1 cellular context compared by ENCODE assay signal in the genomic region with DNA sequence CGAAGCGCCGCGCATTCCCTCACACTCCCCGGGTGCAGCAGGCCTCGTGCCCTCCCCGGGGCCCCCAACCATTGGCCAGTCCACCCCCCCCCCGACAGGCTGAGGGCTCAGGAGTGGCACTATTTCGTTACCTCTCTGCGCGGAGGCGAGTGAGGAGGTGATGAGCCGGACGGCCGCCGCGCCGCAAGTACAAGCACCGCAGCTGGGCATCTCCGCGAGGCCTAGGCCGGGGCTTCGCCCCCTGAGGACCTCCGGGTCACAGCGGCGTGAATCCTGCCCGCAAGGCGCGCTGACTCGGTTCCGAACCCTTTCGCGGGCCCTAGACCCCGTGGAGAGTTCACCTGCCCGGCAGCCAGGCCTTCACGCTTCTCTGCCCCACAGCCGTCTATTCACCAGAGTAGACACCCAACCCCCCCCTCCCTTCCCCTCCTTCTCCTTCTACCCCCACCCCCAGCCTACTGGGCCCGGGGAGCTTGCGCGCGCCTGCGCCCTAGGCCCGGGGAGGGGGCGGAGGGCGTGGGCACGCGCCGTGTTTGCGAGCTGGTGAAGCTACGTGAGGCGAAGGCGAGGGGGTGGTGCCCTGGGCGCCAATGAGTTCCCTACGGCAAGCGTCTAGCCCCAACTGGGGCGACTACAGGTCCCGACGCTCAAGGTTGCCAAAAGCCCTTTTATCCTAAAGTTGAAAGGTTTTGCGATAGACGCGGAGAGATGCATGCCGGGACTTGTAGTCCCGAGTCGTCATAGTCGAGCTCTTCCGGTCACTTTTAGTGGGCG.
A peak's percentile ranks its signal among the peaks of the same experiment; 100 is the strongest.
TF ChIP-seq lines count a peak whose summit lies in the region.

A gene (minus strand): TSS at position 399 of the 774 bp plus-strand sequence. CDS start 189 bp downstream, at position 210.

TF ChIP-seq in HepG2, 621 proteins besides CTCF, POLR2A, EP300 and RAD21 (continued from another document and continues in another):
- TF ChIP-seq, protein P1, sequence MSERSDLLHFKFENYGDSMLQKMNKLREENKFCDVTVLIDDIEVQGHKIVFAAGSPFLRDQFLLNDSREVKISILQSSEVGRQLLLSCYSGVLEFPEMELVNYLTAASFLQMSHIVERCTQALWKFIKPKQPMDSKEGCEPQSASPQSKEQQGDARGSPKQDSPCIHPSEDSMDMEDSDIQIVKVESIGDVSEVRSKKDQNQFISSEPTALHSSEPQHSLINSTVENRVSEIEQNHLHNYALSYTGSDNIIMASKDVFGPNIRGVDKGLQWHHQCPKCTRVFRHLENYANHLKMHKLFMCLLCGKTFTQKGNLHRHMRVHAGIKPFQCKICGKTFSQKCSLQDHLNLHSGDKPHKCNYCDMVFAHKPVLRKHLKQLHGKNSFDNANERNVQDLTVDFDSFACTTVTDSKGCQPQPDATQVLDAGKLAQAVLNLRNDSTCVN (CRISPR knock-in tag; IDR thresholded peaks at IDR 0.05; ENCODE audit: borderline replicate concordance) = no peak
- 0 out of 2 replicates have a peak, but pooled peaks have one; percentile 3 for TF ChIP-seq NCOA2 (CRISPR knock-in tag; IDR thresholded peaks at IDR 0.05)
- TF ChIP-seq, protein P2, sequence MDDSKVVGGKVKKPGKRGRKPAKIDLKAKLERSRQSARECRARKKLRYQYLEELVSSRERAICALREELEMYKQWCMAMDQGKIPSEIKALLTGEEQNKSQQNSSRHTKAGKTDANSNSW (CRISPR knock-in tag; IDR thresholded peaks at IDR 0.05; ENCODE audit: borderline replicate concordance) = no peak
- TF ChIP-seq, protein P3, sequence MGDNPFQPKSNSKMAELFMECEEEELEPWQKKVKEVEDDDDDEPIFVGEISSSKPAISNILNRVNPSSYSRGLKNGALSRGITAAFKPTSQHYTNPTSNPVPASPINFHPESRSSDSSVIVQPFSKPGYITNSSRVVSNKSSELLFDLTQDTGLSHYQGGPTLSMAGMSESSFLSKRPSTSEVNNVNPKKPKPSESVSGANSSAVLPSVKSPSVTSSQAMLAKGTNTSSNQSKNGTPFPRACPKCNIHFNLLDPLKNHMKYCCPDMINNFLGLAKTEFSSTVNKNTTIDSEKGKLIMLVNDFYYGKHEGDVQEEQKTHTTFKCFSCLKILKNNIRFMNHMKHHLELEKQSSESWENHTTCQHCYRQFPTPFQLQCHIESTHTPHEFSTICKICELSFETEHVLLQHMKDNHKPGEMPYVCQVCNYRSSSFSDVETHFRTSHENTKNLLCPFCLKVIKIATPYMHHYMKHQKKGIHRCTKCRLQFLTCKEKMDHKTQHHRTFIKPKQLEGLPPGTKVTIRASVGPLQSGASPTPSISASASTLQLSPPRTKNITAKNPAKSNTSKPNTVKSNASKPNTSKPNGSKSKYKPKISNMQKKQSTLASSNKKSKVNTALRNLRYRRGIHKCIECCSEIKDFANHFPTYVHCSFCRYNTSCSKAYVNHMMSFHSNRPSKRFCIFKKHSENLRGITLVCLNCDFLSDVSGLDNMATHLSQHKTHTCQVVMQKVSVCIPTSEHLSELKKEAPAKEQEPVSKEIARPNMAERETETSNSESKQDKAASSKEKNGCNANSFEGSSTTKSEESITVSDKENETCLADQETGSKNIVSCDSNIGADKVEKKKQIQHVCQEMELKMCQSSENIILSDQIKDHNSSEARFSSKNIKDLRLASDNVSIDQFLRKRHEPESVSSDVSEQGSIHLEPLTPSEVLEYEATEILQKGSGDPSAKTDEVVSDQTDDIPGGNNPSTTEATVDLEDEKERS (CRISPR knock-in tag; IDR thresholded peaks at IDR 0.05) = peak; percentile 63
- peak; percentile 70; the same call in 1 of the 2 replicates for TF ChIP-seq ZBTB7A (CRISPR knock-in tag; IDR thresholded peaks at IDR 0.05)
- no peak for TF ChIP-seq ZNF496 (CRISPR knock-in tag; IDR thresholded peaks at IDR 0.05; ENCODE audit: insufficient replicate concordance)
- TF ChIP-seq KDM5B (CRISPR knock-in tag; IDR thresholded peaks at IDR 0.05; ENCODE audit: borderline replicate concordance) = peak; percentile 54; the same call in 1 of the 2 replicates
- TF ChIP-seq ZFP82 (CRISPR knock-in tag; IDR thresholded peaks at IDR 0.05; ENCODE audit: borderline replicate concordance) = no peak
- TF ChIP-seq ZNF878 (CRISPR knock-in tag; IDR thresholded peaks at IDR 0.05) = no peak
- TF ChIP-seq SOX5 (CRISPR knock-in tag; IDR thresholded peaks at IDR 0.05; ENCODE audit: borderline replicate concordance) = peak; percentile 51; the same call in 1 of the 2 replicates
- TF ChIP-seq ZNF34 (CRISPR knock-in tag; IDR thresholded peaks at IDR 0.05; ENCODE audit: borderline replicate concordance) = no peak
- peak; percentile 53 for TF ChIP-seq TEAD3 (CRISPR knock-in tag; optimal IDR thresholded peaks at IDR 0.05; ENCODE audit: borderline replicate concordance)
- no peak for TF ChIP-seq SIN3B (IDR thresholded peaks at IDR 0.05; ENCODE audit: low read length)
- TF ChIP-seq, protein P4, sequence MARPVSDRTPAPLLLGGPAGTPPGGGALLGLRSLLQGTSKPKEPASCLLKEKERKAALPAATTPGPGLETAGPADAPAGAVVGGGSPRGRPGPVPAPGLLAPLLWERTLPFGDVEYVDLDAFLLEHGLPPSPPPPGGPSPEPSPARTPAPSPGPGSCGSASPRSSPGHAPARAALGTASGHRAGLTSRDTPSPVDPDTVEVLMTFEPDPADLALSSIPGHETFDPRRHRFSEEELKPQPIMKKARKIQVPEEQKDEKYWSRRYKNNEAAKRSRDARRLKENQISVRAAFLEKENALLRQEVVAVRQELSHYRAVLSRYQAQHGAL (CRISPR knock-in tag; IDR thresholded peaks at IDR 0.05; ENCODE audit: not compliant biosample characterization) = no peak
- no peak for TF ChIP-seq ZNF616 (CRISPR knock-in tag; IDR thresholded peaks at IDR 0.05; ENCODE audit: low read depth)
- TF ChIP-seq ZNF672 (CRISPR knock-in tag; IDR thresholded peaks at IDR 0.05) = no peak
- TF ChIP-seq, protein P5, sequence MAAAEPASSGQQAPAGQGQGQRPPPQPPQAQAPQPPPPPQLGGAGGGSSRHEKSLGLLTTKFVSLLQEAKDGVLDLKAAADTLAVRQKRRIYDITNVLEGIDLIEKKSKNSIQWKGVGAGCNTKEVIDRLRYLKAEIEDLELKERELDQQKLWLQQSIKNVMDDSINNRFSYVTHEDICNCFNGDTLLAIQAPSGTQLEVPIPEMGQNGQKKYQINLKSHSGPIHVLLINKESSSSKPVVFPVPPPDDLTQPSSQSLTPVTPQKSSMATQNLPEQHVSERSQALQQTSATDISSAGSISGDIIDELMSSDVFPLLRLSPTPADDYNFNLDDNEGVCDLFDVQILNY (CRISPR knock-in tag; conservative IDR thresholded peaks at IDR 0.05) = no peak
- TF ChIP-seq, protein P6, sequence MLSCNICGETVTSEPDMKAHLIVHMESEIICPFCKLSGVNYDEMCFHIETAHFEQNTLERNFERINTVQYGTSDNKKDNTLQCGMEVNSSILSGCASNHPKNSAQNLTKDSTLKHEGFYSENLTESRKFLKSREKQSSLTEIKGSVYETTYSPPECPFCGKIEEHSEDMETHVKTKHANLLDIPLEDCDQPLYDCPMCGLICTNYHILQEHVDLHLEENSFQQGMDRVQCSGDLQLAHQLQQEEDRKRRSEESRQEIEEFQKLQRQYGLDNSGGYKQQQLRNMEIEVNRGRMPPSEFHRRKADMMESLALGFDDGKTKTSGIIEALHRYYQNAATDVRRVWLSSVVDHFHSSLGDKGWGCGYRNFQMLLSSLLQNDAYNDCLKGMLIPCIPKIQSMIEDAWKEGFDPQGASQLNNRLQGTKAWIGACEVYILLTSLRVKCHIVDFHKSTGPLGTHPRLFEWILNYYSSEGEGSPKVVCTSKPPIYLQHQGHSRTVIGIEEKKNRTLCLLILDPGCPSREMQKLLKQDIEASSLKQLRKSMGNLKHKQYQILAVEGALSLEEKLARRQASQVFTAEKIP (CRISPR knock-in tag; IDR thresholded peaks at IDR 0.05; ENCODE audit: borderline replicate concordance) = no peak
- TF ChIP-seq ZNF768 (CRISPR knock-in tag; IDR thresholded peaks at IDR 0.05) = no peak
- TF ChIP-seq FOSL1 (CRISPR knock-in tag; IDR thresholded peaks at IDR 0.05; ENCODE audit: borderline replicate concordance) = no peak
- peak; percentile 81 for TF ChIP-seq POLR2G (IDR thresholded peaks at IDR 0.05; ENCODE audit: low read depth, low read length)
- TF ChIP-seq, protein P7, sequence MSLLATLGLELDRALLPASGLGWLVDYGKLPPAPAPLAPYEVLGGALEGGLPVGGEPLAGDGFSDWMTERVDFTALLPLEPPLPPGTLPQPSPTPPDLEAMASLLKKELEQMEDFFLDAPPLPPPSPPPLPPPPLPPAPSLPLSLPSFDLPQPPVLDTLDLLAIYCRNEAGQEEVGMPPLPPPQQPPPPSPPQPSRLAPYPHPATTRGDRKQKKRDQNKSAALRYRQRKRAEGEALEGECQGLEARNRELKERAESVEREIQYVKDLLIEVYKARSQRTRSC (CRISPR knock-in tag; IDR thresholded peaks at IDR 0.05; ENCODE audit: low read depth) = no peak
- peak; percentile 50; the same call in 1 of the 2 replicates for TF ChIP-seq ZSCAN31 (CRISPR knock-in tag; IDR thresholded peaks at IDR 0.05; ENCODE audit: low read depth)
- TF ChIP-seq PAWR (CRISPR knock-in tag; IDR thresholded peaks at IDR 0.05; ENCODE audit: borderline replicate concordance) = no peak
- TF ChIP-seq ZNF569 (CRISPR knock-in tag; IDR thresholded peaks at IDR 0.05; ENCODE audit: borderline replicate concordance) = no peak
- TF ChIP-seq ISL2 (CRISPR knock-in tag; IDR thresholded peaks at IDR 0.05) = peak; percentile 12; the same call in 1 of the 2 replicates
- no peak for TF ChIP-seq ZNF256 (CRISPR knock-in tag; conservative IDR thresholded peaks at IDR 0.05)
- no peak for TF ChIP-seq EHMT2 (IDR thresholded peaks at IDR 0.05; ENCODE audit: borderline replicate concordance, low read depth, low read length)
- TF ChIP-seq, protein P8, sequence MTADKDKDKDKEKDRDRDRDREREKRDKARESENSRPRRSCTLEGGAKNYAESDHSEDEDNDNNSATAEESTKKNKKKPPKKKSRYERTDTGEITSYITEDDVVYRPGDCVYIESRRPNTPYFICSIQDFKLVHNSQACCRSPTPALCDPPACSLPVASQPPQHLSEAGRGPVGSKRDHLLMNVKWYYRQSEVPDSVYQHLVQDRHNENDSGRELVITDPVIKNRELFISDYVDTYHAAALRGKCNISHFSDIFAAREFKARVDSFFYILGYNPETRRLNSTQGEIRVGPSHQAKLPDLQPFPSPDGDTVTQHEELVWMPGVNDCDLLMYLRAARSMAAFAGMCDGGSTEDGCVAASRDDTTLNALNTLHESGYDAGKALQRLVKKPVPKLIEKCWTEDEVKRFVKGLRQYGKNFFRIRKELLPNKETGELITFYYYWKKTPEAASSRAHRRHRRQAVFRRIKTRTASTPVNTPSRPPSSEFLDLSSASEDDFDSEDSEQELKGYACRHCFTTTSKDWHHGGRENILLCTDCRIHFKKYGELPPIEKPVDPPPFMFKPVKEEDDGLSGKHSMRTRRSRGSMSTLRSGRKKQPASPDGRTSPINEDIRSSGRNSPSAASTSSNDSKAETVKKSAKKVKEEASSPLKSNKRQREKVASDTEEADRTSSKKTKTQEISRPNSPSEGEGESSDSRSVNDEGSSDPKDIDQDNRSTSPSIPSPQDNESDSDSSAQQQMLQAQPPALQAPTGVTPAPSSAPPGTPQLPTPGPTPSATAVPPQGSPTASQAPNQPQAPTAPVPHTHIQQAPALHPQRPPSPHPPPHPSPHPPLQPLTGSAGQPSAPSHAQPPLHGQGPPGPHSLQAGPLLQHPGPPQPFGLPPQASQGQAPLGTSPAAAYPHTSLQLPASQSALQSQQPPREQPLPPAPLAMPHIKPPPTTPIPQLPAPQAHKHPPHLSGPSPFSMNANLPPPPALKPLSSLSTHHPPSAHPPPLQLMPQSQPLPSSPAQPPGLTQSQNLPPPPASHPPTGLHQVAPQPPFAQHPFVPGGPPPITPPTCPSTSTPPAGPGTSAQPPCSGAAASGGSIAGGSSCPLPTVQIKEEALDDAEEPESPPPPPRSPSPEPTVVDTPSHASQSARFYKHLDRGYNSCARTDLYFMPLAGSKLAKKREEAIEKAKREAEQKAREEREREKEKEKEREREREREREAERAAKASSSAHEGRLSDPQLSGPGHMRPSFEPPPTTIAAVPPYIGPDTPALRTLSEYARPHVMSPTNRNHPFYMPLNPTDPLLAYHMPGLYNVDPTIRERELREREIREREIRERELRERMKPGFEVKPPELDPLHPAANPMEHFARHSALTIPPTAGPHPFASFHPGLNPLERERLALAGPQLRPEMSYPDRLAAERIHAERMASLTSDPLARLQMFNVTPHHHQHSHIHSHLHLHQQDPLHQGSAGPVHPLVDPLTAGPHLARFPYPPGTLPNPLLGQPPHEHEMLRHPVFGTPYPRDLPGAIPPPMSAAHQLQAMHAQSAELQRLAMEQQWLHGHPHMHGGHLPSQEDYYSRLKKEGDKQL (CRISPR knock-in tag; IDR thresholded peaks at IDR 0.05; ENCODE audit: low read depth) = no peak
- TF ChIP-seq, protein P9, sequence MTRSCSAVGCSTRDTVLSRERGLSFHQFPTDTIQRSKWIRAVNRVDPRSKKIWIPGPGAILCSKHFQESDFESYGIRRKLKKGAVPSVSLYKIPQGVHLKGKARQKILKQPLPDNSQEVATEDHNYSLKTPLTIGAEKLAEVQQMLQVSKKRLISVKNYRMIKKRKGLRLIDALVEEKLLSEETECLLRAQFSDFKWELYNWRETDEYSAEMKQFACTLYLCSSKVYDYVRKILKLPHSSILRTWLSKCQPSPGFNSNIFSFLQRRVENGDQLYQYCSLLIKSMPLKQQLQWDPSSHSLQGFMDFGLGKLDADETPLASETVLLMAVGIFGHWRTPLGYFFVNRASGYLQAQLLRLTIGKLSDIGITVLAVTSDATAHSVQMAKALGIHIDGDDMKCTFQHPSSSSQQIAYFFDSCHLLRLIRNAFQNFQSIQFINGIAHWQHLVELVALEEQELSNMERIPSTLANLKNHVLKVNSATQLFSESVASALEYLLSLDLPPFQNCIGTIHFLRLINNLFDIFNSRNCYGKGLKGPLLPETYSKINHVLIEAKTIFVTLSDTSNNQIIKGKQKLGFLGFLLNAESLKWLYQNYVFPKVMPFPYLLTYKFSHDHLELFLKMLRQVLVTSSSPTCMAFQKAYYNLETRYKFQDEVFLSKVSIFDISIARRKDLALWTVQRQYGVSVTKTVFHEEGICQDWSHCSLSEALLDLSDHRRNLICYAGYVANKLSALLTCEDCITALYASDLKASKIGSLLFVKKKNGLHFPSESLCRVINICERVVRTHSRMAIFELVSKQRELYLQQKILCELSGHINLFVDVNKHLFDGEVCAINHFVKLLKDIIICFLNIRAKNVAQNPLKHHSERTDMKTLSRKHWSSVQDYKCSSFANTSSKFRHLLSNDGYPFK (CRISPR knock-in tag; IDR thresholded peaks at IDR 0.05; ENCODE audit: borderline replicate concordance) = peak; percentile 63; the same call in 1 of the 2 replicates
- TF ChIP-seq ADNP (CRISPR knock-in tag; IDR thresholded peaks at IDR 0.05) = no peak
- TF ChIP-seq MED8 (CRISPR knock-in tag; IDR thresholded peaks at IDR 0.05; ENCODE audit: insufficient replicate concordance) = no peak
- TF ChIP-seq KDM6A (CRISPR knock-in tag; IDR thresholded peaks at IDR 0.05; ENCODE audit: low read depth) = no peak
- no peak for TF ChIP-seq JUND (CRISPR knock-in tag; IDR thresholded peaks at IDR 0.05)
- no peak for TF ChIP-seq DPF2 (CRISPR knock-in tag; IDR thresholded peaks at IDR 0.05; ENCODE audit: borderline replicate concordance, low read depth)
- TF ChIP-seq ZFYVE20 (CRISPR knock-in tag; IDR thresholded peaks at IDR 0.05; ENCODE audit: borderline replicate concordance, low read depth) = no peak
- no peak for TF ChIP-seq PLRG1 (conservative IDR thresholded peaks at IDR 0.05)
- TF ChIP-seq ZNF260 (CRISPR knock-in tag; IDR thresholded peaks at IDR 0.05; ENCODE audit: borderline replicate concordance, low read depth) = no peak
- TF ChIP-seq ZNF44 (CRISPR knock-in tag; IDR thresholded peaks at IDR 0.05) = no peak
- TF ChIP-seq PTBP1 (IDR thresholded peaks at IDR 0.05; ENCODE audit: low read depth, low read length, poor library complexity, severe bottlenecking) = no peak
- TF ChIP-seq ZNF891 (CRISPR knock-in tag; IDR thresholded peaks at IDR 0.05) = peak; percentile 98
- no peak for TF ChIP-seq CBX2 (IDR thresholded peaks at IDR 0.05; ENCODE audit: low read depth, low read length)
- no peak for TF ChIP-seq CBX2 (CRISPR knock-in tag; IDR thresholded peaks at IDR 0.05; ENCODE audit: low read depth)
- TF ChIP-seq PHF20 (CRISPR knock-in tag; IDR thresholded peaks at IDR 0.05) = peak; percentile 66; the same call in 1 of the 2 replicates
